In genomic region chr20:37901667-37902503, GRCh38 we compare ENCODE assay signal across 9 cellular contexts. TPM values are rescaled to one million over a fixed set of nuclear protein-coding genes. Genes with fewer than 3 reads are reported as not detected.
DNase-seq lines count a peak whose midpoint lies in the region; ATAC-seq, FAIRE-seq and TF ChIP-seq lines count a peak whose summit lies in the region.
"Had no signal": no experiment of that assay in that cellular context is flagged by ENCODE, and none has a peak within 500 bp of the region (broad histone marks: within the 10 kb centered on the region; RNA-seq: fewer than 3 reads in every experiment).

No MANE protein-coding gene starts in this region.

- intact Hi-C loops in Caco-2 (cut with micrococcal nuclease; ENCODE audit: unreplicated experiment) = loop anchor here (1.0 to 5.0 kb wide), 2 partner anchors 90 to 319 kb away; no protein-coding TSS in a partner anchor
- intact Hi-C loops in HepG2 (cut with micrococcal nuclease; ENCODE audit: unreplicated experiment) = loop anchor here (1.0 kb wide), 1 partner anchor 91 kb away; no protein-coding TSS in a partner anchor

- H3K4me2 ChIP-seq in H9 (ENCODE audit: insufficient read depth, insufficient read length, low read length) (peak overlapping the region; percentile 32), HepG2 (ENCODE audit: low read depth, low read length) (peak overlapping the region; percentile 60)

- no peak overlapping the region for H3K18ac ChIP-seq in H9 (ENCODE audit: insufficient read length, low read depth, low read length)

- TF ChIP-seq RAD21 in HepG2 (CRISPR knock-in tag; IDR thresholded peaks at IDR 0.05) = peak; percentile 57; the same call in 1 of the 2 replicates

- H3K79me1 ChIP-seq in H9 (ENCODE audit: insufficient read depth, low read depth, low read length, poor library complexity, severe bottlenecking) = no peaks in the 10 kb centered on the region

- no peak overlapping the region for H2BK15ac ChIP-seq in H9 (ENCODE audit: low read depth, low read length)

- H3K36me3 ChIP-seq in Caco-2 (ENCODE audit: control insufficient read depth, insufficient read depth, low read length) (no peaks in the 10 kb centered on the region), HepG2 (replicated peaks in 1 of 2; ENCODE audit: control insufficient read depth in 1 of 2, insufficient read depth in 2 of 2, low read length in 2 of 2) (no peaks in the 10 kb centered on the region)

- peak; percentile 29 to 45 for TF ChIP-seq CTCF in Caco-2 (IDR thresholded peaks at IDR 0.05; ENCODE audit: insufficient read depth in 1 of 2, low read depth in 1 of 2, low read length in 1 of 2, severe bottlenecking in 1 of 2, unreplicated experiment in 1 of 2)
- peak; percentile 69 for TF ChIP-seq CTCF in H9 (conservative IDR thresholded peaks at IDR 0.05)
- TF ChIP-seq CTCF in coronary artery (IDR thresholded peaks at IDR 0.05) = no peak
- TF ChIP-seq CTCF in HepG2 (CRISPR knock-in tag; IDR thresholded peaks at IDR 0.05) = peak; percentile 85

- no peaks in the 10 kb centered on the region for H4K20me1 ChIP-seq in H9 (ENCODE audit: control insufficient read depth, insufficient read depth, insufficient read length)
- H4K20me1 ChIP-seq in HepG2 (ENCODE audit: insufficient read depth, low read length) = peaks cover 8% of the 10 kb centered on the region; the same call in 1 of the 2 replicates

- H3K27ac ChIP-seq in H9 (ENCODE audit: insufficient read length, low read depth, low read length) = no peak overlapping the region
- H3K27ac ChIP-seq in coronary artery = no peak overlapping the region
- no peak overlapping the region for H3K27ac ChIP-seq in HepG2 (ENCODE audit: extremely low read length, insufficient read depth, low read length)

- H3K9me3 ChIP-seq in Caco-2 (no peaks in the 10 kb centered on the region), H9 (ENCODE audit: control insufficient read depth, low read depth, low read length) (no peaks in the 10 kb centered on the region), HepG2 (ENCODE audit: low read length) (no peaks in the 10 kb centered on the region)

- no peak overlapping the region for H3K27ac Mint-ChIP-seq in Caco-2 (ENCODE audit: unreplicated experiment)
- H3K27ac Mint-ChIP-seq in H9 = no peak overlapping the region

- no peak overlapping the region for H3K4ac ChIP-seq in H9 (ENCODE audit: low read depth, low read length)

- H2BK120ac ChIP-seq in H9 (ENCODE audit: low read depth, low read length, poor library complexity, severe bottlenecking) = no peak overlapping the region

- peaks cover 3% of the 10 kb centered on the region for H3K23me2 ChIP-seq in H9 (ENCODE audit: insufficient read length, low read depth, low read length, poor library complexity, severe bottlenecking)

- FAIRE-seq in HepG2 (lab: Jason Lieb, UNC) = peak; percentile 50
- FAIRE-seq in urothelium cell line (lab: Jason Lieb, UNC) = no peak

- no peak overlapping the region for H3K23ac ChIP-seq in H9 (ENCODE audit: insufficient read length, low read depth, low read length)

- H3K27me3 Mint-ChIP-seq in Caco-2 (ENCODE audit: insufficient read depth, unreplicated experiment) (peaks cover 25% of the 10 kb centered on the region), H9 (ENCODE audit: low read depth) (peaks cover 41% of the 10 kb centered on the region)

- H3K4me1 Mint-ChIP-seq in Caco-2 (ENCODE audit: low read depth, unreplicated experiment) (peaks cover 6% of the 10 kb centered on the region), H9 (peaks cover 32 to 45% of the 10 kb centered on the region in 2 experiments)

- no peak overlapping the region for H3K14ac ChIP-seq in H9 (ENCODE audit: insufficient read depth, low read length)

- BruUV-seq in Caco-2 (replicated peaks; lab: Mats Ljungman, UMichigan) (no TSS peak), HepG2 (replicated peaks; lab: Mats Ljungman, UMichigan) (no TSS peak)

- H3K36me3 Mint-ChIP-seq in Caco-2 (ENCODE audit: insufficient read depth, unreplicated experiment) (peaks cover 5% of the 10 kb centered on the region), H9 (ENCODE audit: insufficient read depth in 1 of 3, low read depth in 3 of 3) (no peaks in the 10 kb centered on the region; a peak in 1 of 7 replicates)

- POLR2A ChIA-PET in Caco-2 (lab: Charles Lee) (no interaction called here), HepG2 (lab: Yijun Ruan, JAX) (no interaction called here)

- H3K4me3 ChIP-seq in Caco-2 (ENCODE audit: low read depth, low read length) (no peak overlapping the region), coronary artery (peak overlapping the region; percentile 69), HepG2 (replicated peaks in 1 of 3; ENCODE audit: insufficient read depth in 1 of 3, low read depth in 2 of 3, low read length in 3 of 3) (peak overlapping the region in 1 of 3 experiments; percentile 64; a peak in 1 of 6 replicates)

- no peak overlapping the region for H2BK5ac ChIP-seq in H9 (ENCODE audit: insufficient read length, low read length)

- H3K9me3 Mint-ChIP-seq in Caco-2 (ENCODE audit: unreplicated experiment) = no peaks in the 10 kb centered on the region
- H3K9me3 Mint-ChIP-seq in H9 = peaks cover 0 to 4% of the 10 kb centered on the region in 2 experiments; a peak in 1 of 5 replicates

- peaks cover 4% of the 10 kb centered on the region for H3K27me3 ChIP-seq in Caco-2 (replicated peaks; ENCODE audit: control insufficient read depth, insufficient read depth, low read length)
- no peaks in the 10 kb centered on the region for H3K27me3 ChIP-seq in H9 (ENCODE audit: insufficient read depth, low read length)
- H3K27me3 ChIP-seq in HepG2 (ENCODE audit: control insufficient read depth in 1 of 2, insufficient read depth in 2 of 2, low read length in 2 of 2) = peaks cover 13 to 54% of the 10 kb centered on the region in 2 experiments; a peak in 4 of 5 replicates

- CTCF ChIA-PET in Caco-2 (lab: Charles Lee) = interaction anchor here (0.6 kb wide), 1 partner anchor 91 kb away, joined by 3 read pairs; no protein-coding TSS in a partner anchor
- CTCF ChIA-PET in HepG2 (lab: Yijun Ruan, JAX; ENCODE audit: low intra/inter-chr PET ratio, low total read pairs) = interaction anchor here (1.7 kb wide), 1 partner anchor 91 kb away, joined by 5 read pairs; no protein-coding TSS in a partner anchor

- in situ Hi-C loops in HepG2 (cut with HindIII; ENCODE audit: extremely low pct_ligation_motif_present, low pct_unique_long_range_greater_than_20kb) = loop anchor here (5.0 kb wide), 1 partner anchor 90 kb away; no protein-coding TSS in a partner anchor

- ATAC-seq in HepG2 = peak; percentile 49

- H2BK20ac ChIP-seq in H9 (ENCODE audit: low read depth, low read length, poor library complexity, severe bottlenecking) = no peak overlapping the region

- no peak overlapping the region for H2AFZ ChIP-seq in H9 (ENCODE audit: low read length)
- H2AFZ ChIP-seq in HepG2 (ENCODE audit: low read length) = no peak overlapping the region

- no peak for TF ChIP-seq POLR2A in HepG2 (IDR thresholded peaks at IDR 0.05; ENCODE audit: insufficient read depth in 1 of 2, low read depth in 2 of 2, low read length in 2 of 2)

- no peak overlapping the region for H4K91ac ChIP-seq in H9 (ENCODE audit: insufficient read length, low read depth, low read length)

- H3K4me1 ChIP-seq in Caco-2 (no peaks in the 10 kb centered on the region), H9 (ENCODE audit: insufficient read depth, low read length) (no peaks in the 10 kb centered on the region), HepG2 (ENCODE audit: insufficient read depth, low read length) (peaks cover 16% of the 10 kb centered on the region; the same call in 1 of the 2 replicates)

- H3K56ac ChIP-seq in H9 (ENCODE audit: insufficient read length, low read depth, low read length) = no peak overlapping the region

- H3K9ac ChIP-seq in H9 (ENCODE audit: extremely low read depth, insufficient read length, low read length) (no peak overlapping the region), HepG2 (ENCODE audit: insufficient read depth, low read depth, low read length) (no peak overlapping the region)

- H3K79me2 ChIP-seq in H9 (ENCODE audit: insufficient read depth, low read length) = no peaks in the 10 kb centered on the region
- H3K79me2 ChIP-seq in HepG2 (ENCODE audit: insufficient read depth, low read length) = no peaks in the 10 kb centered on the region

- WGBS in H9 (ENCODE audit: extremely low coverage, insufficient read length, low lambda C conversion rate) = no CpG with 5 or more reads among the region's 38 CpGs
- WGBS in HepG2 (ENCODE audit: low lambda C conversion rate) = 36% methylated on average over 38 of the region's 38 CpGs

- TF ChIP-seq EP300 in HepG2 (IDR thresholded peaks at IDR 0.05; ENCODE audit: low read depth in 2 of 2, low read length in 2 of 2) (no peak), HepG2 (CRISPR knock-in tag; IDR thresholded peaks at IDR 0.05; ENCODE audit: borderline replicate concordance) (no peak)

- H4K8ac ChIP-seq in H9 (replicated peaks; ENCODE audit: insufficient read length, low read depth, low read length) = no peak overlapping the region

- peak; percentile 64 to 65 for DNase-seq in Caco-2
- peak; percentile 71 for DNase-seq in H9
- DNase-seq in NCI-H774 (lab: John Stamatoyannopoulos, UW) = peak; percentile 43
- DNase-seq in coronary artery (ENCODE audit: low spot score) = no peak
- peak; percentile 61 for DNase-seq in HepG2 (ENCODE audit: low spot score)
- DNase-seq in urothelium cell line (ENCODE audit: low spot score) = peak; percentile 84
- no peak for DNase-seq in stimulated activated CD4-positive, alpha-beta T cell treated with anti-CD3 and anti-CD28 coated beads, Interleukin-4, amount 100 ng/mL, for 4 hours
- DNase-seq in activated T-cell treated with anti-CD3 and anti-CD28 coated beads for 4 hours = no peak

- H2AK5ac ChIP-seq in H9 (ENCODE audit: insufficient read length, low read length) = no peak overlapping the region

- no peak overlapping the region for H2BK12ac ChIP-seq in H9 (ENCODE audit: insufficient read length, low read depth, low read length)

- no peak overlapping the region for H3K4me3 Mint-ChIP-seq in Caco-2 (ENCODE audit: unreplicated experiment)
- peak overlapping the region; percentile 64 to 89 for H3K4me3 Mint-ChIP-seq in H9

- no peak overlapping the region for H3T11ph ChIP-seq in H9 (ENCODE audit: low read length)

- no peak overlapping the region for H4K5ac ChIP-seq in H9 (ENCODE audit: insufficient read length, low read depth, low read length)

RNA-seq across cellular contexts. Expression of gene VSTM2L, which starts 1.0 kb away (rescaled TPM):
- total RNA-seq in Caco-2 (2022) = 0.16 TPM in 1 of 2 replicates, not detected in the other
- 2.1 and 2.2 TPM in 2 replicates for total RNA-seq in H9 (2021)
- total RNA-seq in HepG2 (2016; rRNA removed; fragmentation: Illumina TruSeq; extraction: Trizol) = not detected in 2 replicates
- total RNA-seq in HepG2 (2016; cell fraction: cytosol; rRNA removed; fragmentation: Illumina TruSeq; extraction: Trizol; ENCODE audit: low read depth) = not detected in 2 replicates
- 0.04 TPM in 1 of 2 replicates, not detected in the other for total RNA-seq in HepG2 (2016; cell fraction: insoluble cytoplasmic fraction; rRNA removed; fragmentation: Illumina TruSeq; extraction: Trizol)
- not detected in 2 replicates for total RNA-seq in HepG2 (2016; cell fraction: membrane; rRNA removed; fragmentation: Illumina TruSeq; extraction: Trizol)
- total RNA-seq in HepG2 (2016; cell fraction: nucleus; rRNA removed; fragmentation: Illumina TruSeq; extraction: Trizol) = not detected in 2 replicates
- polyA plus RNA-seq in HepG2 (2011; rRNA removed) = 0.03 TPM in 1 of 2 replicates, not detected in the other
- not detected in 2 replicates for polyA plus RNA-seq in HepG2 (2011; cell fraction: cytosol; rRNA removed)
- polyA plus RNA-seq in HepG2 (2011; cell fraction: nucleus; rRNA removed) = not detected in 2 replicates
- polyA plus RNA-seq in HepG2 (2012) = 0.19 TPM in 1 of 2 replicates, not detected in the other
- polyA plus RNA-seq in HepG2 (2016; cell fraction: cytosol; fragmentation: Illumina TruSeq; extraction: Trizol; ENCODE audit: low read depth) = 0.08 TPM in 1 of 2 replicates, not detected in the other
- polyA plus RNA-seq in HepG2 (2016; cell fraction: insoluble cytoplasmic fraction; fragmentation: Illumina TruSeq; extraction: Trizol; ENCODE audit: low read depth) = not detected in 2 replicates
- polyA plus RNA-seq in HepG2 (2016; cell fraction: membrane; fragmentation: Illumina TruSeq; extraction: Trizol; ENCODE audit: low read depth) = not detected in 2 replicates
- not detected in 2 replicates for polyA plus RNA-seq in HepG2 (2016; cell fraction: nucleus; fragmentation: Illumina TruSeq; extraction: Trizol; ENCODE audit: insufficient read depth, low read depth)
- polyA minus RNA-seq in HepG2 (2011; rRNA and poly(A)+ RNA removed; ENCODE audit: low replicate concordance) = not detected in 2 replicates
- not detected in 2 replicates for polyA minus RNA-seq in HepG2 (2011; cell fraction: cytosol; rRNA and poly(A)+ RNA removed)
- polyA minus RNA-seq in HepG2 (2011; cell fraction: nucleus; rRNA and poly(A)+ RNA removed) = not detected in 2 replicates
- total RNA-seq: T-helper 2 cell treated with Interferon-gamma antibody and Interleukin-4, amounts not matched to agents 100 ng/mL and 5 ng/mL, for 36 hours had no signal

Comparison
In these comparisons a context has a peak if more than half of its experiments do, and no peak if none do; other contexts are left out.
1. DNase-seq: peak in Caco-2 (2 of 2), H9 (single experiment), NCI-H774 (single experiment), HepG2 (single experiment) and urothelium cell line (single experiment); none in coronary artery (single experiment), stimulated activated CD4-positive, alpha-beta T cell treated with anti-CD3 and anti-CD28 coated beads, Interleukin-4, amount 100 ng/mL, for 4 hours (0 of 2) and activated T-cell treated with anti-CD3 and anti-CD28 coated beads for 4 hours (single experiment).